8 cellular contexts compared by ENCODE assay signal in the genomic region with DNA sequence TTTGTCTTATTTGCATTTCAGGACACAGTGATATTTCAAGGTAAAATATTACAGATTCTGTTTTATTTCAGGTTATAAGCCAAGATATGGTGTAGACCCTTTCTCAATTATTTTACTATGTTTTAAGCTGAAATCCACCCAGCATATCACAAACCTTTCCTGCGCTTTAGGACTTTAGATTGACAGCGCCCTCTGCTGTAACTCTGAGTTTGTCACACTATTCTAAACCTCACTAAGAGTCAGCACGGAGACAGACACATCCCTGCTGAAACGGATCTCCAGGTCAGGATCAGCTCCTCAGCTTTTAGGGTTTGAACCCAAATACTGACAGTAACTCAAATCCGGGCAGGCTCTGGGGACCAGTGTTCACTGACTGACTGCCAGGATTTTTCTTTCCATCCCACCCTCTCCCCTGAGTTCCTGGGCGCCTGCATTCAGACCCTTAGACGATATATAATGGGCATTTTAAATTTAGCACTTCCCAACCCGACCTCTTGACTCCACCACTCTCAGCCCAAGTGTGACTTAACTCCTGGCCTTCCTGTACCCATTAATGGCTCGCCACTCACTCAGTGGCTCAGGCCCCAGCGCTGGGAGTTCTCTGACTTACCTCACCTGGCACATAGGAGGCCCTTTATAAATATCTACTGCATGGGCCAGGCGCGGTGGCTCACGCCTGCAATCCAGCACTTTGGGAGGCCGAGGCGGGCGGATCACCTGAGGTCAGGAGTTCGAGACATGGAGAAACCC. TPM values are rescaled to one million over a fixed set of nuclear protein-coding genes. Genes with fewer than 3 reads are reported as not detected.
DNase-seq lines count a peak whose midpoint lies in the region; ATAC-seq and TF ChIP-seq lines count a peak whose summit lies in the region.

No MANE protein-coding gene starts in this region.

- ATAC-seq in HG03108 (IDR thresholded peaks at IDR 0.05; ENCODE audit: unreplicated experiment) (peak; percentile 67), HG03469 (IDR thresholded peaks at IDR 0.05; ENCODE audit: unreplicated experiment) (no peak)
- ATAC-seq in activated naive CD8-positive, alpha-beta T cell treated with anti-CD3 and anti-CD28 coated beads, Interleukin-2, amount 10 ng/mL, durations not matched to agents 7 days and 5 days (ENCODE audit: low read depth): peak; percentile 73

- H3K9me3 Mint-ChIP-seq in activated naive CD8-positive, alpha-beta T cell treated with anti-CD3 and anti-CD28 coated beads, Interleukin-2, amount 10 ng/mL, durations not matched to agents 7 days and 5 days: no peaks in the 10 kb centered on the region

- H3K9me3 ChIP-seq in AG04450 (ENCODE audit: control insufficient read depth, insufficient read depth, low read length): no peaks in the 10 kb centered on the region
- no peaks in the 10 kb centered on the region for H3K9me3 ChIP-seq in hepatocyte (ENCODE audit: low read depth)

- CTCF ChIA-PET in AG04450 (lab: Charles Lee): interaction anchor here (0.5 to 15.3 kb wide), 38 partner anchors 10 to 602 kb away, joined by 3 to 387 read pairs (median 4); no protein-coding TSS in a partner anchor

- 61% methylated on average over 17 of the region's 17 CpGs for WGBS in hepatocyte (ENCODE audit: low lambda C conversion rate, missing lambda C conversion rate)

- H3K79me2 ChIP-seq in hepatocyte: no peaks in the 10 kb centered on the region

- peaks cover 21% of the 10 kb centered on the region for H3K27me3 Mint-ChIP-seq in activated naive CD8-positive, alpha-beta T cell treated with anti-CD3 and anti-CD28 coated beads, Interleukin-2, amount 10 ng/mL, durations not matched to agents 7 days and 5 days

- H3K4me1 ChIP-seq in hepatocyte (ENCODE audit: insufficient read depth): no peaks in the 10 kb centered on the region

- H3K36me3 Mint-ChIP-seq in activated naive CD8-positive, alpha-beta T cell treated with anti-CD3 and anti-CD28 coated beads, Interleukin-2, amount 10 ng/mL, durations not matched to agents 7 days and 5 days: no peaks in the 10 kb centered on the region

- POLR2A ChIA-PET in AG04450 (lab: Yijun Ruan, JAX): no interaction called here
- POLR2A ChIA-PET in activated naive CD8-positive, alpha-beta T cell treated with anti-CD3 and anti-CD28 coated beads, Interleukin-2, amount 10 ng/mL, durations not matched to agents 7 days and 5 days (lab: Charles Lee): interaction anchor here (0.7 kb wide), 1 partner anchor 170 kb away, joined by 4 read pairs; no protein-coding TSS in a partner anchor

- no peaks in the 10 kb centered on the region for H3K4me1 Mint-ChIP-seq in activated naive CD8-positive, alpha-beta T cell treated with anti-CD3 and anti-CD28 coated beads, Interleukin-2, amount 10 ng/mL, durations not matched to agents 7 days and 5 days

- H3K27me3 ChIP-seq in AG04450 (ENCODE audit: control insufficient read depth, insufficient read depth, low read length): peaks cover 7% of the 10 kb centered on the region
- no peaks in the 10 kb centered on the region for H3K27me3 ChIP-seq in GM06990 (replicated peaks; ENCODE audit: control insufficient read depth, insufficient read depth, low read length)
- no peaks in the 10 kb centered on the region for H3K27me3 ChIP-seq in hepatocyte

- H3K27ac Mint-ChIP-seq in activated naive CD8-positive, alpha-beta T cell treated with anti-CD3 and anti-CD28 coated beads, Interleukin-2, amount 10 ng/mL, durations not matched to agents 7 days and 5 days: no peak overlapping the region

- H3K4me3 ChIP-seq in AG04450 (ENCODE audit: low read depth, low read length) (no peak overlapping the region), GM06990 (replicated peaks; ENCODE audit: low read depth, low read length) (no peak overlapping the region), hepatocyte (no peak overlapping the region)

- DNase-seq in AG04450 (ENCODE audit: low read depth, low spot score) (peak; percentile 32), GM06990 (ENCODE audit: extremely low read depth, insufficient read length) (no peak), NCI-H524 treated with DMSO at 0.1 percent for 48 hours (lab: John Stamatoyannopoulos, UW) (peak; percentile 3), hepatocyte (ENCODE audit: low spot score) (peak; percentile 76)
- DNase-seq in activated naive CD8-positive, alpha-beta T cell treated with anti-CD3 and anti-CD28 coated beads, Interleukin-2, amount 10 ng/mL, durations not matched to agents 7 days and 5 days: no peak
- DNase-seq in stimulated activated CD4-positive, alpha-beta T cell treated with anti-CD3 and anti-CD28 coated beads, Interleukin-1b, Interleukin-23, amount 100 ng/mL, for 48 hours: peak; percentile 16

- no peak overlapping the region for H3K4me3 Mint-ChIP-seq in activated naive CD8-positive, alpha-beta T cell treated with anti-CD3 and anti-CD28 coated beads, Interleukin-2, amount 10 ng/mL, durations not matched to agents 7 days and 5 days

- H2AFZ ChIP-seq in hepatocyte: no peak overlapping the region

- H3K4me2 ChIP-seq in hepatocyte: no peak overlapping the region

- TF ChIP-seq CTCF in AG04450 (IDR thresholded peaks at IDR 0.05; ENCODE audit: low read depth, low read length) (peak; percentile 76), GM06990 (IDR thresholded peaks at IDR 0.05; ENCODE audit: insufficient read depth, low read length, poor library complexity, severe bottlenecking) (peak; percentile 67), hepatocyte (IDR thresholded peaks at IDR 0.05; ENCODE audit: poor library complexity) (peak; percentile 85)

- no peaks in the 10 kb centered on the region for H3K9me2 ChIP-seq in hepatocyte (replicated peaks; ENCODE audit: insufficient read depth)

- no peaks in the 10 kb centered on the region for H3K36me3 ChIP-seq in GM06990 (ENCODE audit: control insufficient read depth, insufficient read depth, low read length)
- no peaks in the 10 kb centered on the region for H3K36me3 ChIP-seq in hepatocyte (replicated peaks; ENCODE audit: insufficient read depth, low read depth)

- H3K27ac ChIP-seq in AG04450 (ENCODE audit: low read depth, low read length) (no peak overlapping the region), hepatocyte (no peak overlapping the region)

- H4K20me1 ChIP-seq in hepatocyte (ENCODE audit: insufficient read depth, poor library complexity, severe bottlenecking): no peaks in the 10 kb centered on the region

RNA-seq across cellular contexts. Expression of gene TLX3, which starts 33.5 kb away (rescaled TPM):
- polyA plus RNA-seq in AG04450 (2011; rRNA removed): not detected in 2 replicates
- polyA minus RNA-seq in AG04450 (2011; rRNA and poly(A)+ RNA removed): not detected in 2 replicates
- not detected for total RNA-seq in activated naive CD8-positive, alpha-beta T cell treated with anti-CD3 and anti-CD28 coated beads, Interleukin-2, amount 10 ng/mL, durations not matched to agents 7 days and 5 days
- total RNA-seq in hepatocyte: not detected in 2 replicates
- 0.22 TPM in 1 of 2 replicates, not detected in the other for polyA plus RNA-seq in hepatocyte

RNA-seq across cellular contexts. Expression of gene NPM1, which starts 45.1 kb away (rescaled TPM):
- polyA plus RNA-seq in AG04450 (2011; rRNA removed): 2,315 and 2,664 TPM in 2 replicates
- 733 and 818 TPM in 2 replicates for polyA minus RNA-seq in AG04450 (2011; rRNA and poly(A)+ RNA removed)
- total RNA-seq in activated naive CD8-positive, alpha-beta T cell treated with anti-CD3 and anti-CD28 coated beads, Interleukin-2, amount 10 ng/mL, durations not matched to agents 7 days and 5 days: 1,000 to 10,000 TPM in 1 of 2 experiments, 100 to 1,000 TPM in 1; 993 to 1,002 TPM
- 1,088 and 1,095 TPM in 2 replicates for total RNA-seq in hepatocyte
- 373 and 443 TPM in 2 replicates for polyA plus RNA-seq in hepatocyte

Comparison
In these comparisons a context has a peak if more than half of its experiments do, and no peak if none do; other contexts are left out.
1. DNase-seq: peak in AG04450 (single experiment), NCI-H524 treated with DMSO at 0.1 percent for 48 hours (single experiment), hepatocyte (single experiment) and stimulated activated CD4-positive, alpha-beta T cell treated with anti-CD3 and anti-CD28 coated beads, Interleukin-1b, Interleukin-23, amount 100 ng/mL, for 48 hours (single experiment); none in GM06990 (single experiment) and activated naive CD8-positive, alpha-beta T cell treated with anti-CD3 and anti-CD28 coated beads, Interleukin-2, amount 10 ng/mL, durations not matched to agents 7 days and 5 days (single experiment).
2. Peak in every context shown above with its lines, with median percentiles within 50 percentile points of each other: CTCF ChIP-seq.